12 cellular contexts compared by ENCODE assay signal in the genomic region with DNA sequence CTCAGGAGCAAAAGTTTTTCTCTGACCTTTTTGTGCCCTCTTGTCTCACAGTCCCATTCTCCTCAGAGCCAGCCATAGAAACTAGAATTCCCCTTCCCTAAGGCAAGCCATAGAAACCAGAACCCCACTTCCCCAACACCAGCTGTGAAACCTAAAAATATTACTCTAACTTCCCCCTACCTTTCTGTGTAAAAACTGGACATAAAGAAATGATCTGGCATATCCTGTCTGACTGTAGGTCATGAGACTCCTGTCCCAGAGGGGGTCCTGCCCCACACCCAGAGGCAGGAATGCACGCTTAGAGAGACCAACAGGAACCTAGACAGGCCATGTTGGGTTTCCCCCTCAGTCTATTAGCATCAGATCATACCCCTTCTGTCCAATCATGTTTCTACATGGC.
DNase-seq lines count a peak whose midpoint lies in the region; ATAC-seq and TF ChIP-seq lines count a peak whose summit lies in the region.
"Had no signal": no experiment of that assay in that cellular context is flagged by ENCODE, and none has a peak within 500 bp of the region (broad histone marks: within the 10 kb centered on the region; RNA-seq: fewer than 3 reads in every experiment).

No MANE protein-coding gene starts in this region.

- H3K4me1 Mint-ChIP-seq in naive thymus-derived CD8-positive, alpha-beta T cell, result peaks cover 0 to 4% (median 0%) of the 10 kb centered on the region in 4 donors

- no peak overlapping the region for H3K4me3 Mint-ChIP-seq in naive thymus-derived CD8-positive, alpha-beta T cell
- H3K4me3 Mint-ChIP-seq: CD4-positive, alpha-beta T cell had no signal

- H3K36me3 Mint-ChIP-seq in naive thymus-derived CD8-positive, alpha-beta T cell, result peaks cover 6 to 70% (median 15%) of the 10 kb centered on the region in 3 donors

- ATAC-seq in GM21360 (IDR thresholded peaks at IDR 0.05; ENCODE audit: unreplicated experiment) (peak; percentile 76), HG03097 (IDR thresholded peaks at IDR 0.05; ENCODE audit: low FRiP score, unreplicated experiment) (peak; percentile 59)
- no peak for ATAC-seq in naive thymus-derived CD8-positive, alpha-beta T cell
- ATAC-seq: HepG2 had no signal

- no peaks in the 10 kb centered on the region for H3K9me3 Mint-ChIP-seq in naive thymus-derived CD8-positive, alpha-beta T cell
- H3K9me3 Mint-ChIP-seq: CD4-positive, alpha-beta T cell had no signal

- peak overlapping the region; percentile 84 for H3K27ac ChIP-seq in caudate nucleus (ENCODE audit: low read depth, low read length)

- TF ChIP-seq CTCF in GM13977 (IDR thresholded peaks at IDR 0.05; ENCODE audit: extremely low read depth, insufficient read depth, missing control alignments), result no peak

- DNase-seq in GM13977 (ENCODE audit: low spot score) (peak; percentile 51), caudate nucleus (lab: John Stamatoyannopoulos, UW) (no peak), GF-D8 (lab: John Stamatoyannopoulos, UW) (no peak), EL (no peak)
- DNase-seq in naive thymus-derived CD8-positive, alpha-beta T cell, result no peak
- DNase-seq in stimulated activated CD4-positive, alpha-beta T cell treated with anti-CD3 and anti-CD28 coated beads, Interleukin-2, amount 100 ng/mL, for 24 hours, result no peak
- DNase-seq: CD4-positive, alpha-beta T cell; foreskin melanocyte; NCI-H345 had no signal

- in situ Hi-C loops in GM13977 (cut with MboI; ENCODE audit: low pct_unique_long_range_greater_than_20kb, low sequenced_read_pairs, unreplicated experiment), result no loop called here

- POLR2A ChIA-PET in naive thymus-derived CD8-positive, alpha-beta T cell (lab: Charles Lee), result interaction anchor here (0.7 kb wide), 1 partner anchor 110 kb away, joined by 4 read pairs; no protein-coding TSS in a partner anchor

- H3K27ac Mint-ChIP-seq in naive thymus-derived CD8-positive, alpha-beta T cell, result peak overlapping the region in 1 of 10 donors; percentile 26
- H3K27ac Mint-ChIP-seq: CD4-positive, alpha-beta T cell had no signal

- no peaks in the 10 kb centered on the region for H3K27me3 Mint-ChIP-seq in naive thymus-derived CD8-positive, alpha-beta T cell
- H3K27me3 Mint-ChIP-seq: CD4-positive, alpha-beta T cell had no signal

Comparison
In these comparisons a context has a peak if more than half of its experiments do, and no peak if none do; other contexts are left out.
1. ATAC-seq: peak in GM21360 (single experiment) and HG03097 (single experiment); none in naive thymus-derived CD8-positive, alpha-beta T cell (0 of 2).